In the genomic region with DNA sequence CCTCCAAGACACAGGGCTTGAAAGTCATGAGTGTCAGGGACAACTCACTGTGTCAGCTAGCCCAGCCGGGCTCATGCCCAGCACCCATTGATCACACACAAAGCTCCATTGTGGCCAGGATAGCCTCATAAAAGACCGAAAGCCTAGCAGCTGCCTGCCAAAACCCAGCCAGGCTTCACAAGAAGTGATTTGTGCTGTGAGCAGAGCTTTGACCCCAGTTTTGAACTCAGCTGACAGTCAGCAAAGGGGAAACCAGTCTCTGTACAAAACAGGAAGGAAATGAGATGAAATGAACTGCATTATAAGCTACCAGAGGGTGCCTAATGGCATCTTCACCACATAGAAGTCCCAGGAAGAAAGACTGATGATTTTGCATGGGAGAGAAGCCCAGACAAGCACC, we compare ENCODE assay signal across 9 cellular contexts. TPM values are rescaled to one million over a fixed set of nuclear protein-coding genes. Genes with fewer than 3 reads are reported as not detected.
DNase-seq lines count a peak whose midpoint lies in the region; ATAC-seq lines count a peak whose summit lies in the region.
"Had no signal": no experiment of that assay in that cellular context is flagged by ENCODE, and none has a peak within 500 bp of the region (broad histone marks: within the 10 kb centered on the region; RNA-seq: fewer than 3 reads in every experiment).

No MANE protein-coding gene starts in this region.

- H3K4me3 Mint-ChIP-seq in T-helper 2 cell treated with Interferon-gamma antibody and Interleukin-4, amounts not matched to agents 5 μg/mL and 100 μg/mL, for 36 hours = peak overlapping the region; percentile 4

- H3K4me1 Mint-ChIP-seq in T-helper 2 cell treated with Interferon-gamma antibody and Interleukin-4, amounts not matched to agents 5 μg/mL and 100 μg/mL, for 36 hours (ENCODE audit: low read depth) = peaks cover 45% of the 10 kb centered on the region

- H3K9me3 Mint-ChIP-seq in T-helper 2 cell treated with Interferon-gamma antibody and Interleukin-4, amounts not matched to agents 5 μg/mL and 100 μg/mL, for 36 hours = no peaks in the 10 kb centered on the region
- H3K9me3 Mint-ChIP-seq: activated naive CD4-positive, alpha-beta T cell treated with anti-CD3 and anti-CD28 coated beads, Interleukin-2, amount 50 U/mL, for 72 hours had no signal

- no peak overlapping the region for H3K4me3 ChIP-seq in thymus (ENCODE audit: low read length)
- no peak overlapping the region for H3K4me3 ChIP-seq in effector memory CD4-positive, alpha-beta T cell (ENCODE audit: insufficient read depth, low read depth, low read length, poor library complexity, severe bottlenecking)

- no peaks in the 10 kb centered on the region for H3K36me3 ChIP-seq in thymus (ENCODE audit: control insufficient read depth, insufficient read depth)
- H3K36me3 ChIP-seq in effector memory CD4-positive, alpha-beta T cell (ENCODE audit: control insufficient read depth, insufficient read depth, low read length) = no peaks in the 10 kb centered on the region

- H3K27ac ChIP-seq in thymus (ENCODE audit: low read depth) = peak overlapping the region; percentile 87
- H3K27ac ChIP-seq in effector memory CD4-positive, alpha-beta T cell (ENCODE audit: insufficient read depth, low read length, poor library complexity, severe bottlenecking) = no peak overlapping the region

- ATAC-seq in GM19035 (IDR thresholded peaks at IDR 0.05; ENCODE audit: unreplicated experiment) = peak; percentile 46
- ATAC-seq in HG03196 (IDR thresholded peaks at IDR 0.05; ENCODE audit: unreplicated experiment) = peak; percentile 63
- peak; percentile 55 for ATAC-seq in left lobe of liver
- ATAC-seq: activated naive CD4-positive, alpha-beta T cell treated with anti-CD3 and anti-CD28 coated beads, Interleukin-2, amount 50 U/mL, for 72 hours had no signal

- peaks cover 30% of the 10 kb centered on the region for H3K27me3 Mint-ChIP-seq in T-helper 2 cell treated with Interferon-gamma antibody and Interleukin-4, amounts not matched to agents 5 μg/mL and 100 μg/mL, for 36 hours (ENCODE audit: low read depth)

- 17% methylated on average over 2 of the region's 2 CpGs for WGBS in thymus

- DNase-seq in Ammon's horn (ENCODE audit: low spot score) (peak; percentile 97), left lobe of liver (ENCODE audit: low spot score) (no peak), T1000 (lab: John Stamatoyannopoulos, UW) (no peak)
- no peak for DNase-seq in T-helper 2 cell treated with Interferon-gamma antibody and Interleukin-4, amounts not matched to agents 5 μg/mL and 100 μg/mL, for 36 hours (ENCODE audit: low spot score)
- DNase-seq in effector memory CD4-positive, alpha-beta T cell = no peak

- H3K27ac Mint-ChIP-seq in T-helper 2 cell treated with Interferon-gamma antibody and Interleukin-4, amounts not matched to agents 5 μg/mL and 100 μg/mL, for 36 hours = peak overlapping the region; percentile 60
- H3K27ac Mint-ChIP-seq: activated naive CD4-positive, alpha-beta T cell treated with anti-CD3 and anti-CD28 coated beads, Interleukin-2, amount 50 U/mL, for 72 hours had no signal

- H3K9me3 ChIP-seq in thymus (ENCODE audit: control insufficient read depth) = no peaks in the 10 kb centered on the region
- no peaks in the 10 kb centered on the region for H3K9me3 ChIP-seq in effector memory CD4-positive, alpha-beta T cell (ENCODE audit: control insufficient read depth, low read length)

- peaks cover 36% of the 10 kb centered on the region for H3K4me1 ChIP-seq in thymus (ENCODE audit: control insufficient read depth, insufficient read depth, low read length)
- H3K4me1 ChIP-seq in effector memory CD4-positive, alpha-beta T cell (ENCODE audit: control insufficient read depth, insufficient read depth, low read length, poor library complexity, severe bottlenecking) = peaks cover 11% of the 10 kb centered on the region

- no peaks in the 10 kb centered on the region for H3K27me3 ChIP-seq in thymus (ENCODE audit: control insufficient read depth, insufficient read depth)
- peaks cover 6% of the 10 kb centered on the region for H3K27me3 ChIP-seq in effector memory CD4-positive, alpha-beta T cell (replicated peaks; ENCODE audit: control insufficient read depth, insufficient read depth, low read length, poor library complexity, severe bottlenecking)

- H3K36me3 Mint-ChIP-seq in T-helper 2 cell treated with Interferon-gamma antibody and Interleukin-4, amounts not matched to agents 5 μg/mL and 100 μg/mL, for 36 hours (ENCODE audit: low read depth) = peaks cover 4% of the 10 kb centered on the region

RNA-seq across cellular contexts. Expression of gene RUBCNL, which starts 2.9 kb away (rescaled TPM):
- total RNA-seq in left lobe of liver = 0.68 TPM
- polyA plus RNA-seq in thymus = 48.4 TPM
